In genomic region chr3:149288655-149289054, GRCh38 we compare ENCODE assay signal across 28 cellular contexts. TPM values are rescaled to one million over a fixed set of nuclear protein-coding genes. Genes with fewer than 3 reads are reported as not detected.
"Had no signal": no experiment of that assay in that cellular context is flagged by ENCODE, and none has a peak within 500 bp of the region (broad histone marks: within the 10 kb centered on the region; RNA-seq: fewer than 3 reads in every experiment).

No MANE protein-coding gene starts in this region.

- H3K36me3 Mint-ChIP-seq: activated CD4-positive, alpha-beta memory T cell treated with anti-CD3 and anti-CD28 coated beads for 36 hours; activated naive CD4-positive, alpha-beta T cell treated with anti-CD3 and anti-CD28 coated beads, Interleukin-2, amount 50 U/mL, for 72 hours had no signal

- H3K4me3 ChIP-seq: ascending aorta, body of pancreas, MG63, Peyer's patch had no signal

- H3K9me3 ChIP-seq: ascending aorta, body of pancreas, MG63, Peyer's patch had no signal

- H3K9me3 Mint-ChIP-seq: activated CD4-positive, alpha-beta memory T cell treated with anti-CD3 and anti-CD28 coated beads for 36 hours; activated CD4-positive, alpha-beta T cell treated with anti-CD3 and anti-CD28 coated beads, Interleukin-2, amount 10 ng/mL, durations not matched to agents 7 days and 5 days; activated naive CD4-positive, alpha-beta T cell treated with anti-CD3 and anti-CD28 coated beads, Interleukin-2, amount 50 U/mL, for 72 hours; activated naive CD8-positive, alpha-beta T cell treated with anti-CD3 and anti-CD28 coated beads, Interleukin-2, amount 50 U/mL, for 24 hours; activated T-cell treated with anti-CD3 and anti-CD28 coated beads, Interleukin-2, amount 50 U/mL, for 4 hours had no signal

- H3K27ac ChIP-seq: ascending aorta, body of pancreas, Peyer's patch had no signal

- H3K4me1 ChIP-seq: ascending aorta, body of pancreas, Peyer's patch had no signal

- H3K27me3 ChIP-seq: ascending aorta, body of pancreas, MG63, Peyer's patch had no signal

- H3K27me3 Mint-ChIP-seq: activated CD4-positive, alpha-beta memory T cell treated with anti-CD3 and anti-CD28 coated beads for 36 hours; activated CD4-positive, alpha-beta T cell treated with anti-CD3 and anti-CD28 coated beads, Interleukin-2, amount 10 ng/mL, durations not matched to agents 7 days and 5 days; activated naive CD8-positive, alpha-beta T cell treated with anti-CD3 and anti-CD28 coated beads, Interleukin-2, amount 50 U/mL, for 24 hours had no signal

- DNase-seq: activated CD4-positive, alpha-beta memory T cell treated with anti-CD3 and anti-CD28 coated beads for 36 hours; activated CD4-positive, alpha-beta T cell treated with anti-CD3 and anti-CD28 coated beads, Interleukin-2, amount 10 ng/mL, durations not matched to agents 7 days and 5 days; activated CD4-positive, CD25-positive, alpha-beta regulatory T cell; activated CD8-positive, alpha-beta memory T cell treated with anti-CD3 and anti-CD28 coated beads for 24 hours; activated effector memory CD4-positive, alpha-beta T cell treated with anti-CD3 and anti-CD28 coated beads, Interleukin-2, amount 50 U/mL, for 16 hours; activated naive CD4-positive, alpha-beta T cell treated with Interleukin-2 at 50 U/mL for 16 hours; activated naive CD8-positive, alpha-beta T cell treated with anti-CD3 and anti-CD28 coated beads, Interleukin-2, amount 50 U/mL, for 24 hours; activated T-cell treated with anti-CD3 and anti-CD28 coated beads, Interleukin-2, amount 50 U/mL, for 4 hours; amniotic stem cell; body of pancreas; central memory CD4-positive, alpha-beta T cell; MG63; MV-4-11; NCI-H1092 treated with DMSO at 0.1 percent for 48 hours; NCI-H1417 treated with DMSO at 0.1 percent for 48 hours; NCI-H187; NCI-H446; NCI-H524; NCI-H82; OCI-M1; Peyer's patch; SIG-M5; T-helper 17 cell; T-helper 9 cell had no signal

- H3K4me3 Mint-ChIP-seq: activated CD4-positive, alpha-beta memory T cell treated with anti-CD3 and anti-CD28 coated beads for 36 hours; activated CD4-positive, alpha-beta T cell treated with anti-CD3 and anti-CD28 coated beads, Interleukin-2, amount 10 ng/mL, durations not matched to agents 7 days and 5 days; activated naive CD8-positive, alpha-beta T cell treated with anti-CD3 and anti-CD28 coated beads, Interleukin-2, amount 50 U/mL, for 24 hours; activated T-cell treated with anti-CD3 and anti-CD28 coated beads, Interleukin-2, amount 50 U/mL, for 4 hours; T-helper 17 cell had no signal

- H3K27ac Mint-ChIP-seq: activated CD4-positive, alpha-beta memory T cell treated with anti-CD3 and anti-CD28 coated beads for 36 hours; activated CD4-positive, alpha-beta T cell treated with anti-CD3 and anti-CD28 coated beads, Interleukin-2, amount 10 ng/mL, durations not matched to agents 7 days and 5 days; activated naive CD4-positive, alpha-beta T cell treated with anti-CD3 and anti-CD28 coated beads, Interleukin-2, amount 50 U/mL, for 72 hours; activated naive CD8-positive, alpha-beta T cell treated with anti-CD3 and anti-CD28 coated beads, Interleukin-2, amount 50 U/mL, for 24 hours; T-helper 17 cell had no signal

- H3K36me3 ChIP-seq: ascending aorta, MG63, Peyer's patch had no signal

- ATAC-seq: activated naive CD4-positive, alpha-beta T cell treated with anti-CD3 and anti-CD28 coated beads, Interleukin-2, amount 50 U/mL, for 72 hours; activated naive CD8-positive, alpha-beta T cell treated with anti-CD3 and anti-CD28 coated beads, Interleukin-2, amount 50 U/mL, for 24 hours; activated T-cell treated with anti-CD3 and anti-CD28 coated beads, Interleukin-2, amount 50 U/mL, for 4 hours; body of pancreas; T-helper 17 cell had no signal

- H3K4me1 Mint-ChIP-seq: activated CD4-positive, alpha-beta T cell treated with anti-CD3 and anti-CD28 coated beads, Interleukin-2, amount 10 ng/mL, durations not matched to agents 7 days and 5 days; activated naive CD8-positive, alpha-beta T cell treated with anti-CD3 and anti-CD28 coated beads, Interleukin-2, amount 50 U/mL, for 24 hours had no signal

- FAIRE-seq: bronchial epithelial cell, TTC549 had no signal

RNA-seq across cellular contexts. Expression of gene TM4SF18, which starts 44.8 kb away (rescaled TPM):
- total RNA-seq: activated CD4-positive, alpha-beta memory T cell treated with anti-CD3 and anti-CD28 coated beads for 36 hours; activated CD4-positive, alpha-beta T cell treated with anti-CD3 and anti-CD28 coated beads, Interleukin-2, amount 10 ng/mL, durations not matched to agents 7 days and 5 days; activated naive CD4-positive, alpha-beta T cell treated with anti-CD3 and anti-CD28 coated beads, Interleukin-2, amount 50 U/mL, for 72 hours; activated T-cell treated with anti-CD3 and anti-CD28 coated beads, Interleukin-2, amount 50 U/mL, for 4 hours; bronchial epithelial cell; T-helper 17 cell had no signal
